29 cellular contexts compared by ENCODE assay signal in the genomic region with DNA sequence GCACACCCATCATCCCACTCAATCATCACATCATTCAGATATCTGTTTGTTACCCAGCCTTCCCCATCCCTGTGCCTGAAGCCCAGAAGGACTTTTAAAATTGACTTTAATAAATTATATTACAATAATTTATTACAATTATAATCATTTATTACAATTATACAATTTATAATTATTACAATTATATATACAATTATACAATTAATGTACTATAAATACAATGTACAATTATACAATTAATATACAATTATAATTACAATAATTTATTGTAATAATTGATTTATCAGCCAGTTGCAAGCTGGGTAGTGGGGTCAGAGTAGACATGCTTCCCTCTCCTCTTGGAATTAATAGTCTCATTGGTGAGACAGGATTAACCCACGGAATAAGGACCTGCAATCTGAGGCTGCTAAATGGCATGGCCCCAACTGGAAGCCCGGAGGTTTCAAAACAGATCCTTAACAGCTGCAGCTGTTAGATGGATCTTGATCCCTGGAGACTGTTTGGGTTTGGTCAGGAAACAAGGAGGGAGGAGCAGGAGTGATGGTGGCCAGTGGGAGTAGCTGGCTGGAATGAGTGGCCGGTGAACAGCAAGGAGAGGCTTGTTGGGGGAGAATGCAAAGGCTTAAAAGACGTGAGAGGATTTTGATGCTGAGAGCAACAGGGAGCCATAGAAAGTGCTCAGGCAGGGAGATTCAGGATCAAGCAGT.
DNase-seq lines count a peak whose midpoint lies in the region; ATAC-seq and TF ChIP-seq lines count a peak whose summit lies in the region.
"Had no signal": no experiment of that assay in that cellular context is flagged by ENCODE, and none has a peak within 500 bp of the region (broad histone marks: within the 10 kb centered on the region; RNA-seq: fewer than 3 reads in every experiment).

No MANE protein-coding gene starts in this region.

- H3K4me3 ChIP-seq in right cardiac atrium (ENCODE audit: low read length) (no peak overlapping the region), fibroblast of villous mesenchyme (ENCODE audit: low read depth, low read length) (no peak overlapping the region), gastrocnemius medialis (no peak overlapping the region)
- H3K4me3 ChIP-seq: A549, adrenal gland, body of pancreas, K562, left lung, MG63, smooth muscle cell had no signal

- H3K4me1 ChIP-seq in right cardiac atrium (ENCODE audit: control insufficient read depth, insufficient read depth, low read length) (no peaks in the 10 kb centered on the region), gastrocnemius medialis (peaks cover 0 to 8% of the 10 kb centered on the region in 2 donors)
- H3K4me1 ChIP-seq: adrenal gland, body of pancreas, left lung had no signal

- in situ Hi-C loops in gastrocnemius medialis (cut with MboI; ENCODE audit: low sequenced_read_pairs in 4 of 4), result no loop called here

- H3K27ac ChIP-seq in right cardiac atrium (ENCODE audit: low read length), result no peak overlapping the region
- H3K27ac ChIP-seq in gastrocnemius medialis, result no peak overlapping the region
- H3K27ac ChIP-seq: A549, adrenal gland, body of pancreas, left lung had no signal

- TF ChIP-seq CTCF in fibroblast of villous mesenchyme (IDR thresholded peaks at IDR 0.05; ENCODE audit: insufficient read depth, low read depth, low read length) (no peak), gastrocnemius medialis (IDR thresholded peaks at IDR 0.05 in 4 of 5, conservative IDR thresholded peaks at IDR 0.05 in 1 of 5) (no peak)

- H3K36me3 ChIP-seq in gastrocnemius medialis, result no peaks in the 10 kb centered on the region
- H3K36me3 ChIP-seq: adrenal gland, left lung, MG63 had no signal

- WGBS in right cardiac atrium, result 19% methylated on average over 4 of the region's 4 CpGs

- H3K9me3 ChIP-seq in right cardiac atrium (ENCODE audit: control insufficient read depth, low read length) (no peaks in the 10 kb centered on the region), gastrocnemius medialis (no peaks in the 10 kb centered on the region)
- H3K9me3 ChIP-seq: A549, adrenal gland, body of pancreas, left lung, MG63 had no signal

- ATAC-seq in Right ventricle myocardium superior (ENCODE audit: poor library complexity), result peak; percentile 38
- no peak for ATAC-seq in right cardiac atrium
- ATAC-seq in gastrocnemius medialis, result peak; percentile 36 to 65
- ATAC-seq in GM19395 (IDR thresholded peaks at IDR 0.05; ENCODE audit: unreplicated experiment), result no peak
- ATAC-seq: A549; activated T-cell treated with anti-CD3 and anti-CD28 coated beads, Interleukin-2, amount 50 U/mL, for 72 hours; body of pancreas; K562; left lung; naive thymus-derived CD8-positive, alpha-beta T cell had no signal

- H3K27me3 ChIP-seq in right cardiac atrium (ENCODE audit: control insufficient read depth, insufficient read depth) (no peaks in the 10 kb centered on the region), gastrocnemius medialis (no peaks in the 10 kb centered on the region)
- H3K27me3 ChIP-seq: adrenal gland, body of pancreas, MG63 had no signal

- TF ChIP-seq POLR2A in gastrocnemius medialis (IDR thresholded peaks at IDR 0.05), result no peak

- intact Hi-C loops in Right ventricle myocardium superior (cut with DNase I) (no loop called here), right cardiac atrium (cut with DNase I) (no loop called here), gastrocnemius medialis (cut with DNase I; ENCODE audit: low total_unique reads) (no loop called here)

- DNase-seq in Right ventricle myocardium superior, result no peak
- no peak for DNase-seq in right cardiac atrium
- DNase-seq in SK-N-DZ (ENCODE audit: low spot score), result peak; percentile 81
- DNase-seq in fibroblast of villous mesenchyme (ENCODE audit: low read depth), result peak; percentile 11
- peak in 1 of 2 donors; percentile 39 for DNase-seq in gastrocnemius medialis
- no peak for DNase-seq in activated naive CD4-positive, alpha-beta T cell (lab: John Stamatoyannopoulos, UW)
- no peak for DNase-seq in islet precursor cell
- DNase-seq: activated B cell treated with CpG ODN at 0.5 μM for 24 hours; activated naive CD4-positive, alpha-beta T cell treated with anti-CD3 and anti-CD28 coated beads for 36 hours; activated T-cell treated with anti-CD3 and anti-CD28 coated beads, Interleukin-2, amount 50 U/mL, for 72 hours; adrenal gland; body of pancreas; CD8-positive, alpha-beta memory T cell; effector CD4-positive, alpha-beta T cell; erythroblast; foreskin melanocyte; HCEC 1CT; left lung; MG63; naive thymus-derived CD8-positive, alpha-beta T cell; NCI-H1417; NCI-H2081 treated with DMSO at 0.1 percent for 48 hours; SHP77 treated with DMSO at 0.1 percent for 48 hours; stimulated activated CD4-positive, alpha-beta T cell treated with anti-CD3 and anti-CD28 coated beads, Interleukin-2, amount 100 ng/mL, for 24 hours; trophoblast cell had no signal

Comparison
In these comparisons a context has a peak if more than half of its experiments do, and no peak if none do; other contexts are left out.
1. ATAC-seq: peak in Right ventricle myocardium superior (single experiment) and gastrocnemius medialis (2 of 2); none in right cardiac atrium (0 of 2) and GM19395 (single experiment).
2. DNase-seq: peak in SK-N-DZ (single experiment) and fibroblast of villous mesenchyme (single experiment); none in Right ventricle myocardium superior (single experiment), right cardiac atrium (0 of 3), activated naive CD4-positive, alpha-beta T cell (0 of 4) and islet precursor cell (single experiment).